ENCODE assay signal across 6 cellular contexts in the genomic region with DNA sequence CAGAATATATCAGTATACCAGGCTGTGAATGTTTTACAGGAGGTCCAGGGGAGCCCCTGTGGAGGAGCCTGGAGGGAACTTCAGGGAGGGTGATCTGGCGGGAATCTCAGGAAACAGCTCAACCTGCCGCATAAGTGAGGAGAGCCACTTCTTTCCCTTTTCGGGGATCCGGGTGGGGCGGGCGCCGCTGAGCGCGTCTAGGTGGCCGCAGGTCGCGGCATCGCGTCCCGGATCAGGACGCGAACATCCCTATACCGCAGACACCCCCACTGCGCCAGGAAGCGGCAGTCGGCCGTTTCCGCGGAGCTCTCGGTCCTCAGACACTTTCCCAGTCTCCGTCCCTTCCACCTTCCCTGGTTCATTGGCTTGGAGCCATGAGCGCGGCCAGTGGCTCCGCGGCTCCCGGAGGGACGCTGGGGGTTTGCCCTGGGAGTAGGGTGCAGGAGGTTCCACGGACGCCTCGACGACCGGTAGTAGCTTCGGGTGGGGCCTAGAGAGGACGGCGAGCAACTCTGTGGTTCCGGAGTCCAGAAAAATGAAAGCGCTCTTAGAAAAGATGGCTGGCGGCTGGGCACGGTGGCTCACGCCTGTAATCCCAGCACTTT. TPM values are rescaled to one million over a fixed set of nuclear protein-coding genes. Genes with fewer than 3 reads are reported as not detected.
DNase-seq lines count a peak whose midpoint lies in the region; ATAC-seq and TF ChIP-seq lines count a peak whose summit lies in the region.

No MANE protein-coding gene starts in this region.

- peak overlapping the region; percentile 19 for H3K4me2 ChIP-seq in H9 (ENCODE audit: insufficient read depth, insufficient read length, low read length)

- no peak overlapping the region for H3K56ac ChIP-seq in H9 (ENCODE audit: insufficient read length, low read depth, low read length)

- H3K9me3 Mint-ChIP-seq in H9, result no peaks in the 10 kb centered on the region

- H3K4me1 ChIP-seq in H9 (ENCODE audit: insufficient read depth, low read length), result no peaks in the 10 kb centered on the region
- H3K4me1 ChIP-seq in ovary (ENCODE audit: insufficient read depth), result no peaks in the 10 kb centered on the region

- no peak for ATAC-seq in GM18502 (IDR thresholded peaks at IDR 0.05; ENCODE audit: poor library complexity, unreplicated experiment)

- no peak overlapping the region for H3K23ac ChIP-seq in H9 (ENCODE audit: insufficient read length, low read depth, low read length)

- H3K27ac ChIP-seq in H9 (ENCODE audit: insufficient read length, low read depth, low read length) (no peak overlapping the region), ovary (peak overlapping the region; percentile 22 to 50)

- H3K4ac ChIP-seq in H9 (ENCODE audit: low read depth, low read length), result no peak overlapping the region

- peaks cover 8% of the 10 kb centered on the region for H3K23me2 ChIP-seq in H9 (ENCODE audit: insufficient read length, low read depth, low read length, poor library complexity, severe bottlenecking)

- no peak overlapping the region for H3K27ac Mint-ChIP-seq in H9

- H4K8ac ChIP-seq in H9 (replicated peaks; ENCODE audit: insufficient read length, low read depth, low read length), result no peak overlapping the region

- peak overlapping the region; percentile 85 for H3K14ac ChIP-seq in H9 (ENCODE audit: insufficient read depth, low read length)

- H2AK5ac ChIP-seq in H9 (ENCODE audit: insufficient read length, low read length), result no peak overlapping the region

- peaks cover 9 to 27% of the 10 kb centered on the region in 2 experiments for H3K4me1 Mint-ChIP-seq in H9

- H4K91ac ChIP-seq in H9 (ENCODE audit: insufficient read length, low read depth, low read length), result no peak overlapping the region

- no peaks in the 10 kb centered on the region for H3K36me3 ChIP-seq in ovary

- H3K79me1 ChIP-seq in H9 (ENCODE audit: insufficient read depth, low read depth, low read length, poor library complexity, severe bottlenecking), result no peaks in the 10 kb centered on the region

- H3K36me3 Mint-ChIP-seq in H9 (ENCODE audit: insufficient read depth in 1 of 3, low read depth in 3 of 3), result peaks cover 0 to 1% (median under 1%) of the 10 kb centered on the region in 3 experiments; a peak in 5 of 7 replicates

- H2AFZ ChIP-seq in H9 (ENCODE audit: low read length), result peak overlapping the region; percentile 43

- H3K18ac ChIP-seq in H9 (ENCODE audit: insufficient read length, low read depth, low read length), result peak overlapping the region; percentile 83

- no peak overlapping the region for H2BK12ac ChIP-seq in H9 (ENCODE audit: insufficient read length, low read depth, low read length)

- no CpG with 5 or more reads among the region's 45 CpGs for WGBS in H9 (ENCODE audit: extremely low coverage, insufficient read length, low lambda C conversion rate)
- WGBS in ovary, 3 donors, result 8 to 21% (median 13%) methylated on average over 45 of the region's 45 CpGs

- no peak overlapping the region for H2BK5ac ChIP-seq in H9 (ENCODE audit: insufficient read length, low read length)

- H2BK15ac ChIP-seq in H9 (ENCODE audit: low read depth, low read length), result no peak overlapping the region

- no peaks in the 10 kb centered on the region for H3K9me3 ChIP-seq in H9 (ENCODE audit: control insufficient read depth, low read depth, low read length)
- no peaks in the 10 kb centered on the region for H3K9me3 ChIP-seq in ovary

- H2BK20ac ChIP-seq in H9 (ENCODE audit: low read depth, low read length, poor library complexity, severe bottlenecking), result no peak overlapping the region

- no peaks in the 10 kb centered on the region for H4K20me1 ChIP-seq in H9 (ENCODE audit: control insufficient read depth, insufficient read depth, insufficient read length)

- H3K9ac ChIP-seq in H9 (ENCODE audit: extremely low read depth, insufficient read length, low read length), result no peak overlapping the region

- H3T11ph ChIP-seq in H9 (ENCODE audit: low read length), result no peak overlapping the region

- no peaks in the 10 kb centered on the region for H3K27me3 ChIP-seq in H9 (ENCODE audit: insufficient read depth, low read length)
- no peaks in the 10 kb centered on the region for H3K27me3 ChIP-seq in ovary

- H2BK120ac ChIP-seq in H9 (ENCODE audit: low read depth, low read length, poor library complexity, severe bottlenecking), result no peak overlapping the region

- no peaks in the 10 kb centered on the region for H3K79me2 ChIP-seq in H9 (ENCODE audit: insufficient read depth, low read length)

- TF ChIP-seq CTCF in H9 (conservative IDR thresholded peaks at IDR 0.05), result no peak
- no peak for TF ChIP-seq CTCF in choroid plexus epithelial cell (conservative IDR thresholded peaks at IDR 0.05; ENCODE audit: low read depth, low read length)
- TF ChIP-seq CTCF in ovary (IDR thresholded peaks at IDR 0.05), result no peak

- TF ChIP-seq EP300 in ovary (IDR thresholded peaks at IDR 0.05), result no peak

- H4K5ac ChIP-seq in H9 (ENCODE audit: insufficient read length, low read depth, low read length), result no peak overlapping the region

- H3K27me3 Mint-ChIP-seq in H9 (ENCODE audit: low read depth), result peaks cover 2% of the 10 kb centered on the region

- H3K4me3 ChIP-seq in choroid plexus epithelial cell (ENCODE audit: low read depth, low read length), result peak overlapping the region; percentile 53
- H3K4me3 ChIP-seq in ovary, result peak overlapping the region; percentile 49

- intact Hi-C loops in ovary (cut with DNase I), result no loop called here

- H3K4me3 Mint-ChIP-seq in H9, result peak overlapping the region in 1 of 2 experiments; percentile 34; a peak in 2 of 5 replicates

- DNase-seq in H9, result peak; percentile 48
- no peak for DNase-seq in choroid plexus epithelial cell (ENCODE audit: low read depth)
- DNase-seq in ovary, result peak; percentile 52 to 71 (median 62)
- no peak for DNase-seq in NCI-H187 treated with DMSO at 0.1 percent for 48 hours (lab: John Stamatoyannopoulos, UW)
- DNase-seq in cerebellar nuclear complex (lab: John Stamatoyannopoulos, UW), result no peak

- TF ChIP-seq POLR2A in ovary (IDR thresholded peaks at IDR 0.05), result no peak

RNA-seq across cellular contexts. Expression of gene ZNF764, which starts 3.1 kb away (rescaled TPM):
- total RNA-seq in H9 (2021), result 11.2 and 11.4 TPM in 2 replicates
- total RNA-seq in ovary, result 10 to 100 TPM in 5 of 7 donors, 1 to 10 TPM in 2; 6.8 to 14.5 (median 13.2) TPM
- polyA plus RNA-seq in ovary, result 1 to 10 TPM; 4.3 to 9.6 TPM

RNA-seq across cellular contexts. Expression of gene ZNF688, which starts 10.2 kb away (rescaled TPM):
- 4.3 and 4.5 TPM in 2 replicates for total RNA-seq in H9 (2021)
- total RNA-seq in ovary, result 10 to 100 TPM; 10.4 to 31.2 (median 15.4) TPM
- 10 to 100 TPM; 10.3 to 16.1 TPM for polyA plus RNA-seq in ovary

RNA-seq across cellular contexts. Expression of gene ZNF785, which starts 24.2 kb away (rescaled TPM):
- 17.0 and 18.8 TPM in 2 replicates for total RNA-seq in H9 (2021)
- 10 to 100 TPM in 5 of 7 donors, 1 to 10 TPM in 2; 7.0 to 29.4 (median 22.2) TPM for total RNA-seq in ovary
- polyA plus RNA-seq in ovary, result 10 to 100 TPM; 11.7 to 14.8 TPM

RNA-seq across cellular contexts. Expression of gene ZNF747, which starts 26.7 kb away (rescaled TPM):
- 17.5 and 18.4 TPM in 2 replicates for total RNA-seq in H9 (2021)
- 10 to 100 TPM; 11.9 to 19.2 (median 12.9) TPM for total RNA-seq in ovary
- 10 to 100 TPM in 1 of 2 donors, 1 to 10 TPM in 1; 8.4 to 11.4 TPM for polyA plus RNA-seq in ovary

RNA-seq across cellular contexts. Expression of gene ZNF768, which starts 34.9 kb away (rescaled TPM):
- total RNA-seq in H9 (2021) (39.0 and 40.0 TPM in 2 replicates), ovary (10 to 100 TPM; 20.5 to 43.2 (median 38.6) TPM)
- polyA plus RNA-seq in ovary, result 10 to 100 TPM; 12.4 to 40.6 TPM

Comparison
In these comparisons a context has a peak if more than half of its experiments do, and no peak if none do; other contexts are left out.
1. DNase-seq: peak in H9 (single experiment) and ovary (5 of 5); none in choroid plexus epithelial cell (single experiment), NCI-H187 treated with DMSO at 0.1 percent for 48 hours (single experiment) and cerebellar nuclear complex (0 of 2).